Comparison of ENCODE assay signal across 12 cellular contexts in genomic region chr2:120722603-120723421, GRCh38. TPM values are rescaled to one million over a fixed set of nuclear protein-coding genes. Genes with fewer than 3 reads are reported as not detected.
DNase-seq lines count a peak whose midpoint lies in the region; ATAC-seq and TF ChIP-seq lines count a peak whose summit lies in the region.
"Had no signal": no experiment of that assay in that cellular context is flagged by ENCODE, and none has a peak within 500 bp of the region (broad histone marks: within the 10 kb centered on the region; RNA-seq: fewer than 3 reads in every experiment).

No MANE protein-coding gene starts in this region.

- no peak for TF ChIP-seq CTCF in liver (IDR thresholded peaks at IDR 0.05; ENCODE audit: low read depth, low read length, missing input control)

- H3K9me3 Mint-ChIP-seq in activated naive CD8-positive, alpha-beta T cell treated with anti-CD3 and anti-CD28 coated beads, Interleukin-2, amount 10 ng/mL, durations not matched to agents 7 days and 5 days, result peaks cover 5% of the 10 kb centered on the region
- H3K9me3 Mint-ChIP-seq in activated naive CD8-positive, alpha-beta T cell treated with anti-CD3 and anti-CD28 coated beads for 36 hours, result peaks cover 5% of the 10 kb centered on the region
- peaks cover 1% of the 10 kb centered on the region for H3K9me3 Mint-ChIP-seq in activated naive CD4-positive, alpha-beta T cell treated with anti-CD3 and anti-CD28 coated beads for 36 hours
- H3K9me3 Mint-ChIP-seq: activated CD4-positive, alpha-beta T cell treated with anti-CD3 and anti-CD28 coated beads, Interleukin-2, amount 10 ng/mL, durations not matched to agents 24 days and 14 days; natural killer cell treated with Interleukin-12 subunit alpha and Interleukin-12 subunit beta and Interleukin-15 and Interleukin-18, amount 100 ng/mL, for 72 hours had no signal

- intact Hi-C loops in activated naive CD4-positive, alpha-beta T cell treated with anti-CD3 and anti-CD28 coated beads for 36 hours (cut with micrococcal nuclease), result no loop called here

- no peaks in the 10 kb centered on the region for H3K4me1 Mint-ChIP-seq in activated naive CD8-positive, alpha-beta T cell treated with anti-CD3 and anti-CD28 coated beads, Interleukin-2, amount 10 ng/mL, durations not matched to agents 7 days and 5 days
- no peaks in the 10 kb centered on the region for H3K4me1 Mint-ChIP-seq in activated naive CD8-positive, alpha-beta T cell treated with anti-CD3 and anti-CD28 coated beads for 36 hours
- H3K4me1 Mint-ChIP-seq in activated naive CD4-positive, alpha-beta T cell treated with anti-CD3 and anti-CD28 coated beads for 36 hours (ENCODE audit: low read depth), result no peaks in the 10 kb centered on the region
- H3K4me1 Mint-ChIP-seq: activated CD4-positive, alpha-beta T cell treated with anti-CD3 and anti-CD28 coated beads, Interleukin-2, amount 10 ng/mL, durations not matched to agents 24 days and 14 days had no signal

- no peak overlapping the region for H3K27ac Mint-ChIP-seq in activated naive CD8-positive, alpha-beta T cell treated with anti-CD3 and anti-CD28 coated beads, Interleukin-2, amount 10 ng/mL, durations not matched to agents 7 days and 5 days
- no peak overlapping the region for H3K27ac Mint-ChIP-seq in activated naive CD8-positive, alpha-beta T cell treated with anti-CD3 and anti-CD28 coated beads for 36 hours
- no peak overlapping the region for H3K27ac Mint-ChIP-seq in activated naive CD4-positive, alpha-beta T cell treated with anti-CD3 and anti-CD28 coated beads for 36 hours
- H3K27ac Mint-ChIP-seq: activated CD4-positive, alpha-beta T cell treated with anti-CD3 and anti-CD28 coated beads, Interleukin-2, amount 10 ng/mL, durations not matched to agents 24 days and 14 days; natural killer cell treated with Interleukin-12 subunit alpha and Interleukin-12 subunit beta and Interleukin-15 and Interleukin-18, amount 100 ng/mL, for 72 hours had no signal

- peaks cover 10% of the 10 kb centered on the region for H3K27me3 Mint-ChIP-seq in activated naive CD8-positive, alpha-beta T cell treated with anti-CD3 and anti-CD28 coated beads, Interleukin-2, amount 10 ng/mL, durations not matched to agents 7 days and 5 days
- H3K27me3 Mint-ChIP-seq in activated naive CD8-positive, alpha-beta T cell treated with anti-CD3 and anti-CD28 coated beads for 36 hours, result no peaks in the 10 kb centered on the region
- no peaks in the 10 kb centered on the region for H3K27me3 Mint-ChIP-seq in activated naive CD4-positive, alpha-beta T cell treated with anti-CD3 and anti-CD28 coated beads for 36 hours (ENCODE audit: low read depth)

- POLR2A ChIA-PET in activated naive CD8-positive, alpha-beta T cell treated with anti-CD3 and anti-CD28 coated beads, Interleukin-2, amount 10 ng/mL, durations not matched to agents 7 days and 5 days (lab: Charles Lee), result no interaction called here

- peaks cover 0 to 7% (median 4%) of the 10 kb centered on the region in 4 donors for H3K9me3 ChIP-seq in liver (ENCODE audit: control insufficient read depth in 4 of 4, low read length in 3 of 4)

- no peak for DNase-seq in activated naive CD8-positive, alpha-beta T cell treated with anti-CD3 and anti-CD28 coated beads, Interleukin-2, amount 10 ng/mL, durations not matched to agents 7 days and 5 days
- no peak for DNase-seq in activated naive CD8-positive, alpha-beta T cell treated with anti-CD3 and anti-CD28 coated beads for 36 hours
- peak; percentile 75 for DNase-seq in dermis blood vessel endothelial cell
- no peak for DNase-seq in NCI-H1694 (lab: John Stamatoyannopoulos, UW)
- DNase-seq in activated naive CD4-positive, alpha-beta T cell treated with anti-CD3 and anti-CD28 coated beads for 36 hours, result no peak
- no peak for DNase-seq in anterior cingulate cortex (lab: John Stamatoyannopoulos, UW)
- DNase-seq: activated CD4-positive, alpha-beta T cell treated with anti-CD3 and anti-CD28 coated beads, Interleukin-2, amount 10 ng/mL, durations not matched to agents 24 days and 14 days; amniotic stem cell; PC-9 had no signal

- ATAC-seq in activated naive CD8-positive, alpha-beta T cell treated with anti-CD3 and anti-CD28 coated beads, Interleukin-2, amount 10 ng/mL, durations not matched to agents 7 days and 5 days (ENCODE audit: low read depth), result peak; percentile 56
- no peak for ATAC-seq in HG02884 (IDR thresholded peaks at IDR 0.05; ENCODE audit: unreplicated experiment)
- ATAC-seq: natural killer cell treated with Interleukin-12 subunit alpha and Interleukin-12 subunit beta and Interleukin-15 and Interleukin-18, amount 100 ng/mL, for 72 hours had no signal

- H3K4me1 ChIP-seq in liver (ENCODE audit: control insufficient read depth in 4 of 4, insufficient read depth in 4 of 4, low read length in 3 of 4), result no peaks in the 10 kb centered on the region

- H3K9ac ChIP-seq in liver (ENCODE audit: low read depth in 1 of 2, low read length in 2 of 2), result no peak overlapping the region

- CTCF ChIA-PET in activated naive CD4-positive, alpha-beta T cell treated with anti-CD3 and anti-CD28 coated beads for 36 hours (lab: Charles Lee), result no interaction called here

- WGBS in liver, result 25% methylated on average over 10 of the region's 10 CpGs

- no peak for TF ChIP-seq RAD21 in liver (IDR thresholded peaks at IDR 0.05)

- H3K36me3 Mint-ChIP-seq in activated naive CD8-positive, alpha-beta T cell treated with anti-CD3 and anti-CD28 coated beads, Interleukin-2, amount 10 ng/mL, durations not matched to agents 7 days and 5 days, result peaks cover 2% of the 10 kb centered on the region
- H3K36me3 Mint-ChIP-seq in activated naive CD8-positive, alpha-beta T cell treated with anti-CD3 and anti-CD28 coated beads for 36 hours, result no peaks in the 10 kb centered on the region
- H3K36me3 Mint-ChIP-seq in activated naive CD4-positive, alpha-beta T cell treated with anti-CD3 and anti-CD28 coated beads for 36 hours (ENCODE audit: low read depth), result no peaks in the 10 kb centered on the region
- H3K36me3 Mint-ChIP-seq: natural killer cell treated with Interleukin-12 subunit alpha and Interleukin-12 subunit beta and Interleukin-15 and Interleukin-18, amount 100 ng/mL, for 72 hours had no signal

- H3K27me3 ChIP-seq in liver (ENCODE audit: control insufficient read depth in 4 of 4, insufficient read depth in 4 of 4, low read length in 3 of 4), result peaks cover 0 to 4% (median 1%) of the 10 kb centered on the region in 4 donors

- H3K4me3 Mint-ChIP-seq in activated naive CD8-positive, alpha-beta T cell treated with anti-CD3 and anti-CD28 coated beads, Interleukin-2, amount 10 ng/mL, durations not matched to agents 7 days and 5 days, result no peak overlapping the region
- H3K4me3 Mint-ChIP-seq in activated naive CD8-positive, alpha-beta T cell treated with anti-CD3 and anti-CD28 coated beads for 36 hours, result no peak overlapping the region
- no peak overlapping the region for H3K4me3 Mint-ChIP-seq in activated naive CD4-positive, alpha-beta T cell treated with anti-CD3 and anti-CD28 coated beads for 36 hours
- H3K4me3 Mint-ChIP-seq: activated CD4-positive, alpha-beta T cell treated with anti-CD3 and anti-CD28 coated beads, Interleukin-2, amount 10 ng/mL, durations not matched to agents 24 days and 14 days; natural killer cell treated with Interleukin-12 subunit alpha and Interleukin-12 subunit beta and Interleukin-15 and Interleukin-18, amount 100 ng/mL, for 72 hours had no signal

- no peaks in the 10 kb centered on the region for H3K36me3 ChIP-seq in liver (ENCODE audit: control insufficient read depth in 4 of 4, insufficient read depth in 3 of 4, low read depth in 1 of 4, low read length in 3 of 4)

- no peak overlapping the region for H3K4me3 ChIP-seq in liver (ENCODE audit: low read depth in 1 of 3, low read length in 3 of 3)
- H3K4me3 ChIP-seq: PC-9 had no signal

- H3K27ac ChIP-seq in liver (ENCODE audit: low read depth in 1 of 2, low read length in 2 of 2), result no peak overlapping the region
- H3K27ac ChIP-seq: PC-9 had no signal

TF ChIP-seq in liver, 16 proteins besides CTCF, POLR2A, EP300 and RAD21:
- TF ChIP-seq REST (IDR thresholded peaks at IDR 0.05), result peak; percentile 29
- TF ChIP-seq SP1 (IDR thresholded peaks at IDR 0.05), result peak; percentile 14
- no peak for TF ChIP-seq JUND (IDR thresholded peaks at IDR 0.05)
- TF ChIP-seq HNF4G (IDR thresholded peaks at IDR 0.05), result no peak
- TF ChIP-seq NR2F2 (IDR thresholded peaks at IDR 0.05), result peak; percentile 77

RNA-seq across cellular contexts. Expression of gene GLI2, which starts 12.9 kb away (rescaled TPM):
- total RNA-seq in activated naive CD8-positive, alpha-beta T cell treated with anti-CD3 and anti-CD28 coated beads, Interleukin-2, amount 10 ng/mL, durations not matched to agents 7 days and 5 days, result 1 to 10 TPM; 1.2 to 1.9 TPM
- not detected for total RNA-seq in activated naive CD8-positive, alpha-beta T cell treated with anti-CD3 and anti-CD28 coated beads for 36 hours
- total RNA-seq in dermis blood vessel endothelial cell (0.34 TPM in 1 of 2 replicates, not detected in the other), liver (under 1 TPM; 0.08 to 0.14 TPM)
- under 1 TPM; 0.04 to 0.16 TPM for polyA plus RNA-seq in liver
- total RNA-seq in activated naive CD4-positive, alpha-beta T cell treated with anti-CD3 and anti-CD28 coated beads for 36 hours, result not detected
